ENCODE assay signal across 24 cellular contexts in genomic region chr12:56229819-56230448, GRCh38. TPM values are rescaled to one million over a fixed set of nuclear protein-coding genes. Genes with fewer than 3 reads are reported as not detected.
DNase-seq lines count a peak whose midpoint lies in the region; ATAC-seq, FAIRE-seq and TF ChIP-seq lines count a peak whose summit lies in the region.
"Had no signal": no experiment of that assay in that cellular context is flagged by ENCODE, and none has a peak within 500 bp of the region (broad histone marks: within the 10 kb centered on the region; RNA-seq: fewer than 3 reads in every experiment).

TSS of gene SLC39A5 (plus strand) at chr12:56230051. CDS start at chr12:56231275, 1,224 bp downstream.

- H3K27ac Mint-ChIP-seq in Caco-2 (ENCODE audit: unreplicated experiment): peak within 1 kb of the TSS; percentile 85
- no peak within 1 kb of the TSS for H3K27ac Mint-ChIP-seq in activated T-helper 17 cell treated with anti-CD3 and anti-CD28 coated beads, Interleukin-2, amount 50 U/mL, for 72 hours
- no peak within 1 kb of the TSS for H3K27ac Mint-ChIP-seq in CD8-positive, alpha-beta T cell
- H3K27ac Mint-ChIP-seq: activated CD4-positive, alpha-beta memory T cell treated with anti-CD3 and anti-CD28 coated beads, Interleukin-2, amount 10 ng/mL, durations not matched to agents 7 days and 5 days; activated naive CD4-positive, alpha-beta T cell treated with anti-CD3 and anti-CD28 coated beads, Interleukin-2, amount 50 U/mL, for 24 hours had no signal

- no peak for FAIRE-seq in kidney (lab: Jason Lieb, UNC)

- peaks cover 20% of the 10 kb centered on the region for H3K36me3 Mint-ChIP-seq in Caco-2 (ENCODE audit: insufficient read depth, unreplicated experiment)
- peaks cover 31% of the 10 kb centered on the region for H3K36me3 Mint-ChIP-seq in activated T-helper 17 cell treated with anti-CD3 and anti-CD28 coated beads, Interleukin-2, amount 50 U/mL, for 72 hours (ENCODE audit: low read depth)
- H3K36me3 Mint-ChIP-seq in CD8-positive, alpha-beta T cell: peaks cover 14% of the 10 kb centered on the region
- H3K36me3 Mint-ChIP-seq: naive B cell had no signal

- H3K4me3 Mint-ChIP-seq in Caco-2 (ENCODE audit: unreplicated experiment): peak within 1 kb of the TSS; percentile 86
- no peak within 1 kb of the TSS for H3K4me3 Mint-ChIP-seq in activated T-helper 17 cell treated with anti-CD3 and anti-CD28 coated beads, Interleukin-2, amount 50 U/mL, for 72 hours
- no peak within 1 kb of the TSS for H3K4me3 Mint-ChIP-seq in CD8-positive, alpha-beta T cell
- H3K4me3 Mint-ChIP-seq: activated CD4-positive, alpha-beta memory T cell treated with anti-CD3 and anti-CD28 coated beads, Interleukin-2, amount 10 ng/mL, durations not matched to agents 7 days and 5 days; activated naive CD4-positive, alpha-beta T cell treated with anti-CD3 and anti-CD28 coated beads, Interleukin-2, amount 50 U/mL, for 24 hours; activated T-cell treated with anti-CD3 and anti-CD28 coated beads, Interleukin-2, amount 50 U/mL, for 4 hours had no signal

- peak within 1 kb of the TSS; percentile 8 to 55 for H3K9ac ChIP-seq in kidney (ENCODE audit: low read length in 2 of 2)

- no peaks in the 10 kb centered on the region for H3K27me3 Mint-ChIP-seq in Caco-2 (ENCODE audit: insufficient read depth, unreplicated experiment)
- H3K27me3 Mint-ChIP-seq in activated T-helper 17 cell treated with anti-CD3 and anti-CD28 coated beads, Interleukin-2, amount 50 U/mL, for 72 hours: no peaks in the 10 kb centered on the region
- H3K27me3 Mint-ChIP-seq in CD8-positive, alpha-beta T cell (ENCODE audit: low read depth): no peaks in the 10 kb centered on the region
- H3K27me3 Mint-ChIP-seq: activated CD4-positive, alpha-beta memory T cell treated with anti-CD3 and anti-CD28 coated beads, Interleukin-2, amount 10 ng/mL, durations not matched to agents 7 days and 5 days; activated naive CD4-positive, alpha-beta T cell treated with anti-CD3 and anti-CD28 coated beads, Interleukin-2, amount 50 U/mL, for 24 hours; naive B cell had no signal

- H3K36me3 ChIP-seq in Caco-2 (ENCODE audit: control insufficient read depth, insufficient read depth, low read length) (no peaks in the 10 kb centered on the region; the same call in 1 of the 2 replicates), kidney (ENCODE audit: control insufficient read depth in 1 of 2, insufficient read depth in 2 of 2, low read length in 2 of 2) (peaks cover 0 to 2% of the 10 kb centered on the region in 2 donors), osteoblast (ENCODE audit: insufficient read depth, low read length) (peaks cover 3% of the 10 kb centered on the region), tibial nerve (peaks cover 0 to 41% (median 0%) of the 10 kb centered on the region in 3 donors)
- H3K36me3 ChIP-seq in CD8-positive, alpha-beta T cell (ENCODE audit: insufficient read depth, low read length): no peaks in the 10 kb centered on the region
- H3K36me3 ChIP-seq: SJCRH30 had no signal

- H3K9me3 ChIP-seq in Caco-2 (no peaks in the 10 kb centered on the region), kidney (ENCODE audit: control insufficient read depth in 1 of 2, low read length in 2 of 2) (no peaks in the 10 kb centered on the region), osteoblast (ENCODE audit: low read depth, low read length) (no peaks in the 10 kb centered on the region), tibial nerve (no peaks in the 10 kb centered on the region)
- H3K9me3 ChIP-seq in CD8-positive, alpha-beta T cell (ENCODE audit: low read length): no peaks in the 10 kb centered on the region
- H3K9me3 ChIP-seq: lower lobe of right lung, SJCRH30, suprapubic skin had no signal

- no peak for TF ChIP-seq EP300 in tibial nerve (IDR thresholded peaks at IDR 0.05)

- WGBS in tibial nerve, 2 donors: 72 to 85% methylated on average over 4 of the region's 4 CpGs

- BruUV-seq in Caco-2 (replicated peaks; lab: Mats Ljungman, UMichigan): TSS peak; percentile 91

- intact Hi-C loops in Caco-2 (cut with micrococcal nuclease; ENCODE audit: unreplicated experiment): loop anchor here (1.0 to 2.0 kb wide), 4 partner anchors 8 to 71 kb away; partner anchors contain the start of genes COQ10A and CS
- intact Hi-C loops in kidney (cut with DNase I): no loop called here
- intact Hi-C loops in CD8-positive, alpha-beta T cell (cut with DNase I, micrococcal nuclease): loop anchor here in 1 of 2 experiments (10.0 kb wide), 2 partner anchors 185 to 485 kb away; partner anchors contain the start of genes GDF11 and RPS26

- H3K4me1 ChIP-seq in Caco-2: peaks cover 29% of the 10 kb centered on the region
- peaks cover 0 to 4% of the 10 kb centered on the region in 2 donors for H3K4me1 ChIP-seq in kidney (ENCODE audit: control insufficient read depth in 1 of 2, insufficient read depth in 1 of 2, low read depth in 1 of 2, low read length in 2 of 2)
- peaks cover 5% of the 10 kb centered on the region for H3K4me1 ChIP-seq in osteoblast (ENCODE audit: insufficient read depth, low read length)
- no peaks in the 10 kb centered on the region for H3K4me1 ChIP-seq in CD8-positive, alpha-beta T cell (ENCODE audit: insufficient read depth, low read length)
- H3K4me1 ChIP-seq in tibial nerve: peaks cover 0 to 5% (median 2%) of the 10 kb centered on the region in 4 donors
- H3K4me1 ChIP-seq: SJCRH30 had no signal

- no peak within 1 kb of the TSS for H3K4me2 ChIP-seq in osteoblast (ENCODE audit: insufficient read depth, low read length)

- CTCF ChIA-PET in Caco-2 (lab: Charles Lee): interaction anchor here (0.5 to 1.8 kb wide), 4 partner anchors 9 to 145 kb away, joined by 3 to 15 read pairs (median 5); partner anchors contain the start of gene RNF41
- CTCF ChIA-PET in CD8-positive, alpha-beta T cell (lab: Charles Lee): interaction anchor here (0.7 kb wide), 1 partner anchor 28 kb away, joined by 3 read pairs; the partner anchor contains the start of gene ANKRD52

- no peak within 1 kb of the TSS for H2AFZ ChIP-seq in osteoblast (ENCODE audit: low read length)

- POLR2A ChIA-PET in Caco-2 (lab: Charles Lee): interaction anchor here (0.6 to 2.0 kb wide), 5 partner anchors 8 to 102 kb away, joined by 4 to 13 read pairs (median 4); partner anchors contain the start of genes RNF41 and SMARCC2
- POLR2A ChIA-PET in CD8-positive, alpha-beta T cell (lab: Charles Lee): no interaction called here

- H4K20me1 ChIP-seq in osteoblast (ENCODE audit: insufficient read depth, low read length): no peaks in the 10 kb centered on the region

- no peaks in the 10 kb centered on the region for H3K9me3 Mint-ChIP-seq in Caco-2 (ENCODE audit: unreplicated experiment)
- H3K9me3 Mint-ChIP-seq in activated T-helper 17 cell treated with anti-CD3 and anti-CD28 coated beads, Interleukin-2, amount 50 U/mL, for 72 hours: no peaks in the 10 kb centered on the region
- no peaks in the 10 kb centered on the region for H3K9me3 Mint-ChIP-seq in CD8-positive, alpha-beta T cell
- H3K9me3 Mint-ChIP-seq: activated CD4-positive, alpha-beta memory T cell treated with anti-CD3 and anti-CD28 coated beads, Interleukin-2, amount 10 ng/mL, durations not matched to agents 7 days and 5 days; activated naive CD4-positive, alpha-beta T cell treated with anti-CD3 and anti-CD28 coated beads, Interleukin-2, amount 50 U/mL, for 24 hours; activated T-cell treated with anti-CD3 and anti-CD28 coated beads, Interleukin-2, amount 50 U/mL, for 4 hours; naive B cell had no signal

- TF ChIP-seq CTCF in Caco-2 (IDR thresholded peaks at IDR 0.05; ENCODE audit: insufficient read depth in 1 of 2, low read depth in 1 of 2, low read length in 1 of 2, severe bottlenecking in 1 of 2, unreplicated experiment in 1 of 2): no peak
- no peak for TF ChIP-seq CTCF in kidney (IDR thresholded peaks at IDR 0.05; ENCODE audit: borderline replicate concordance, extremely low read depth, insufficient read depth)
- no peak for TF ChIP-seq CTCF in osteoblast (IDR thresholded peaks at IDR 0.05; ENCODE audit: extremely low read depth, low read depth, low read length)
- TF ChIP-seq CTCF in CD8-positive, alpha-beta T cell (IDR thresholded peaks at IDR 0.05): no peak
- TF ChIP-seq CTCF in tibial nerve (IDR thresholded peaks at IDR 0.05): no peak

- H3K27ac ChIP-seq in kidney (ENCODE audit: low read depth in 2 of 2, low read length in 2 of 2) (peak within 1 kb of the TSS; percentile 84 to 88), osteoblast (ENCODE audit: low read depth, low read length) (no peak within 1 kb of the TSS), tibial nerve (peak within 1 kb of the TSS in 1 of 4 donors; percentile 62)
- H3K27ac ChIP-seq in CD8-positive, alpha-beta T cell (ENCODE audit: low read depth, low read length): no peak within 1 kb of the TSS
- H3K27ac ChIP-seq: lower lobe of right lung, SJCRH30, suprapubic skin had no signal

- H3K4me3 ChIP-seq in Caco-2 (ENCODE audit: low read depth, low read length): peak within 1 kb of the TSS; percentile 43
- H3K4me3 ChIP-seq in kidney (ENCODE audit: low read length in 2 of 2): peak within 1 kb of the TSS; percentile 64 to 68
- H3K4me3 ChIP-seq in osteoblast (ENCODE audit: insufficient read depth, low read length): no peak within 1 kb of the TSS
- no peak within 1 kb of the TSS for H3K4me3 ChIP-seq in CD8-positive, alpha-beta T cell (ENCODE audit: low read depth, low read length)
- no peak within 1 kb of the TSS for H3K4me3 ChIP-seq in tibial nerve
- H3K4me3 ChIP-seq: lower lobe of right lung, SJCRH30, suprapubic skin had no signal

- peak; percentile 38 to 65 for DNase-seq in Caco-2
- DNase-seq in MV-4-11 (lab: John Stamatoyannopoulos, UW): peak; percentile 19
- no peak for DNase-seq in kidney
- peak; percentile 55 for DNase-seq in osteoblast (ENCODE audit: insufficient read length, low spot score, missing footprints)
- DNase-seq in stimulated activated CD4-positive, alpha-beta T cell treated with anti-CD3 and anti-CD28 coated beads, Interleukin-1b, Interleukin-23, amount 100 ng/mL, for 48 hours: no peak
- no peak for DNase-seq in CD8-positive, alpha-beta T cell
- DNase-seq in tibial nerve (ENCODE audit: low spot score in 2 of 2): no peak
- DNase-seq: activated CD4-positive, alpha-beta memory T cell treated with anti-CD3 and anti-CD28 coated beads, Interleukin-2, amount 10 ng/mL, durations not matched to agents 7 days and 5 days; activated T-cell treated with anti-CD3 and anti-CD28 coated beads, Interleukin-2, amount 50 U/mL, for 4 hours; DMS79; head of caudate nucleus; lower lobe of right lung; naive B cell; NCI-H1694 treated with DMSO at 0.1 percent for 48 hours; NCI-H226; PC-3; SJCRH30; stimulated activated CD8-positive, alpha-beta memory T cell treated with anti-CD3 and anti-CD28 coated beads, Interleukin-4, amount 100 ng/mL, for 48 hours; T-helper 2 cell had no signal

- H3K27me3 ChIP-seq in Caco-2 (replicated peaks; ENCODE audit: control insufficient read depth, insufficient read depth, low read length): no peaks in the 10 kb centered on the region
- no peaks in the 10 kb centered on the region for H3K27me3 ChIP-seq in osteoblast (ENCODE audit: insufficient read depth, low read length)
- no peaks in the 10 kb centered on the region for H3K27me3 ChIP-seq in CD8-positive, alpha-beta T cell (ENCODE audit: insufficient read depth, low read length)
- no peaks in the 10 kb centered on the region for H3K27me3 ChIP-seq in tibial nerve
- H3K27me3 ChIP-seq: SJCRH30, suprapubic skin had no signal

- peaks cover 21% of the 10 kb centered on the region for H3K4me1 Mint-ChIP-seq in Caco-2 (ENCODE audit: low read depth, unreplicated experiment)
- peaks cover 8% of the 10 kb centered on the region for H3K4me1 Mint-ChIP-seq in activated T-helper 17 cell treated with anti-CD3 and anti-CD28 coated beads, Interleukin-2, amount 50 U/mL, for 72 hours
- H3K4me1 Mint-ChIP-seq in CD8-positive, alpha-beta T cell (ENCODE audit: low read depth): peaks cover 7% of the 10 kb centered on the region

- no peak for TF ChIP-seq POLR2A in tibial nerve (IDR thresholded peaks at IDR 0.05)

- no peaks in the 10 kb centered on the region for H3K79me2 ChIP-seq in osteoblast (ENCODE audit: insufficient read depth, low read length)

- ATAC-seq in activated T-helper 17 cell treated with anti-CD3 and anti-CD28 coated beads, Interleukin-2, amount 50 U/mL, for 72 hours (replicated peaks): no peak
- ATAC-seq in CD8-positive, alpha-beta T cell: no peak
- ATAC-seq: activated T-cell treated with anti-CD3 and anti-CD28 coated beads, Interleukin-2, amount 50 U/mL, for 4 hours; PC-3 had no signal

RNA-seq across cellular contexts. Expression of gene SLC39A5, which starts in this region (rescaled TPM):
- total RNA-seq in Caco-2 (2022): 83.1 and 110 TPM in 2 replicates
- total RNA-seq in kidney: 5.1 TPM
- polyA plus RNA-seq in kidney (ENCODE audit: insufficient read depth, low read depth, low replicate concordance): 164 TPM
- total RNA-seq in osteoblast: not detected in 2 replicates
- under 1 TPM in 1 of 2 donors, not detected in 1; 0.41 TPM for total RNA-seq in activated T-helper 17 cell treated with anti-CD3 and anti-CD28 coated beads, Interleukin-2, amount 50 U/mL, for 72 hours
- total RNA-seq in CD8-positive, alpha-beta T cell: not detected
- 1 to 10 TPM in 1 of 4 donors, not detected in 3; 1.5 TPM for total RNA-seq in tibial nerve
- total RNA-seq: lower lobe of right lung, MCF 10A, pulmonary artery endothelial cell, SJCRH30 had no signal

Comparison
In these comparisons a context has a peak if more than half of its experiments do, and no peak if none do; other contexts are left out.
1. RNA of gene SLC39A5 (total RNA-seq): 83.1 to 110 TPM in Caco-2; 5.1 TPM in kidney (single experiment), 0.41 TPM in activated T-helper 17 cell treated with anti-CD3 and anti-CD28 coated beads, Interleukin-2, amount 50 U/mL, for 72 hours, not detected in CD8-positive, alpha-beta T cell, 1.5 TPM in tibial nerve and not detected in osteoblast; every median in the first group is over 10 times any median in the second.
2. Peak in DNase-seq in osteoblast; RNA of the gene not detected or under 1 TPM.
3. DNase-seq: peak in Caco-2 (2 of 2) and MV-4-11 (single experiment); none in kidney (single experiment), stimulated activated CD4-positive, alpha-beta T cell treated with anti-CD3 and anti-CD28 coated beads, Interleukin-1b, Interleukin-23, amount 100 ng/mL, for 48 hours (single experiment), CD8-positive, alpha-beta T cell (0 of 7) and tibial nerve (0 of 2).
4. H3K4me3 ChIP-seq: peak in Caco-2 (single experiment) and kidney (2 of 2); none in osteoblast (single experiment), CD8-positive, alpha-beta T cell (single experiment) and tibial nerve (0 of 4).
5. H3K27ac ChIP-seq: peak in kidney (2 of 2); none in osteoblast (single experiment) and CD8-positive, alpha-beta T cell (single experiment).